ENCODE assay signal across 10 cellular contexts in genomic region chr1:2258996-2259395, GRCh38. TPM values are rescaled to one million over a fixed set of nuclear protein-coding genes. Genes with fewer than 3 reads are reported as not detected.
DNase-seq lines count a peak whose midpoint lies in the region; ATAC-seq and TF ChIP-seq lines count a peak whose summit lies in the region.
"Had no signal": no experiment of that assay in that cellular context is flagged by ENCODE, and none has a peak within 500 bp of the region (broad histone marks: within the 10 kb centered on the region; RNA-seq: fewer than 3 reads in every experiment).

No MANE protein-coding gene starts in this region.

- ATAC-seq in GM18498 (IDR thresholded peaks at IDR 0.05; ENCODE audit: unreplicated experiment) (no peak), GM18505 (IDR thresholded peaks at IDR 0.05; ENCODE audit: unreplicated experiment) (no peak), GM21447 (IDR thresholded peaks at IDR 0.05; ENCODE audit: unreplicated experiment) (no peak)

- no peaks in the 10 kb centered on the region for H3K9me2 ChIP-seq in OCI-LY7 (ENCODE audit: insufficient read depth, low read length)

- H4K20me1 ChIP-seq in OCI-LY7 (ENCODE audit: insufficient read depth, low read length) = 0 out of 2 replicates have a peak, but pooled peaks cover 6% of the 10 kb centered on the region

- H3K4me1 ChIP-seq in OCI-LY7 (ENCODE audit: insufficient read depth, low read length, poor library complexity, severe bottlenecking) = peaks cover 52% of the 10 kb centered on the region
- H3K4me1 ChIP-seq in effector memory CD4-positive, alpha-beta T cell (ENCODE audit: control insufficient read depth, insufficient read depth, low read length, poor library complexity, severe bottlenecking) = peaks cover 40% of the 10 kb centered on the region

- no peak for TF ChIP-seq CTCF in OCI-LY7 (conservative IDR thresholded peaks at IDR 0.05; ENCODE audit: low read length)

- peaks cover 23% of the 10 kb centered on the region for H3K9me3 ChIP-seq in OCI-LY7 (ENCODE audit: low read length)
- peaks cover 26% of the 10 kb centered on the region for H3K9me3 ChIP-seq in effector memory CD4-positive, alpha-beta T cell (ENCODE audit: control insufficient read depth, low read length)

- DNase-seq in OCI-LY7 (ENCODE audit: low spot score) (peak; percentile 73), ACHN (no peak)
- peak; percentile 36 for DNase-seq in activated CD8-positive, alpha-beta memory T cell treated with anti-CD3 and anti-CD28 coated beads, Interleukin-2, amount 50 U/mL, for 1 hour (ENCODE audit: extremely low read depth)
- DNase-seq in effector memory CD4-positive, alpha-beta T cell = peak; percentile 63 to 64 (median 63)
- peak; percentile 48 to 58 for DNase-seq in stimulated activated CD8-positive, alpha-beta memory T cell treated with anti-CD3 and anti-CD28 coated beads, Interleukin-15, amount 100 ng/mL, for 48 hours (ENCODE audit: low read depth in 2 of 2)
- DNase-seq: NCI-H187, sigmoid colon had no signal

- peaks cover 7% of the 10 kb centered on the region for H3K36me3 ChIP-seq in OCI-LY7 (ENCODE audit: insufficient read depth, low read length)
- peaks cover 7% of the 10 kb centered on the region for H3K36me3 ChIP-seq in effector memory CD4-positive, alpha-beta T cell (ENCODE audit: control insufficient read depth, insufficient read depth, low read length)

- H3K79me2 ChIP-seq in OCI-LY7 (ENCODE audit: insufficient read depth, low read depth, low read length) = no peaks in the 10 kb centered on the region

- peak overlapping the region; percentile 20 for H3K4me3 ChIP-seq in OCI-LY7 (ENCODE audit: low read depth, low read length, poor library complexity, severe bottlenecking)
- H3K4me3 ChIP-seq in effector memory CD4-positive, alpha-beta T cell (ENCODE audit: insufficient read depth, low read depth, low read length, poor library complexity, severe bottlenecking) = peak overlapping the region; percentile 17
- H3K4me3 ChIP-seq: sigmoid colon had no signal

- POLR2A ChIA-PET in OCI-LY7 (lab: Charles Lee) = interaction anchor here (0.7 kb wide), 1 partner anchor 41 kb away, joined by 4 read pairs; no protein-coding TSS in a partner anchor

- no TSS peak for BruUV-seq in OCI-LY7 (replicated peaks; lab: Mats Ljungman, UMichigan)

- no peak for TF ChIP-seq POLR2A in GM18505 (IDR thresholded peaks at IDR 0.05; ENCODE audit: borderline replicate concordance, extremely low read depth, insufficient read depth, insufficient read length)

- H3K27me3 ChIP-seq in effector memory CD4-positive, alpha-beta T cell (replicated peaks; ENCODE audit: control insufficient read depth, insufficient read depth, low read length, poor library complexity, severe bottlenecking) = no peaks in the 10 kb centered on the region
- H3K27me3 ChIP-seq: sigmoid colon had no signal

- in situ Hi-C loops in ACHN (cut with HindIII; ENCODE audit: low pct_ligation_motif_present, low pct_unique_long_range_greater_than_20kb, low sequenced_read_pairs) = no loop called here

- peak overlapping the region; percentile 20; the same call in 1 of the 2 replicates for H2AFZ ChIP-seq in OCI-LY7 (ENCODE audit: low read length)

- peak overlapping the region; percentile 51 for H3K27ac ChIP-seq in OCI-LY7 (ENCODE audit: low read depth, low read length, poor library complexity, severe bottlenecking)
- H3K27ac ChIP-seq in effector memory CD4-positive, alpha-beta T cell (ENCODE audit: insufficient read depth, low read length, poor library complexity, severe bottlenecking) = peak overlapping the region; percentile 68

- CTCF ChIA-PET in OCI-LY7 (lab: Charles Lee; ENCODE audit: unreplicated experiment) = no interaction called here

- intact Hi-C loops in OCI-LY7 (cut with micrococcal nuclease; ENCODE audit: unreplicated experiment) = loop anchor here (2.0 kb wide), 2 partner anchors 42 to 54 kb away; no protein-coding TSS in a partner anchor

- H3K4me2 ChIP-seq in OCI-LY7 (ENCODE audit: low read length) = peak overlapping the region; percentile 59

RNA-seq across cellular contexts. Expression of gene SKI, which starts 30.9 kb away (rescaled TPM):
- 3.4 and 4.7 TPM in 2 replicates for total RNA-seq in OCI-LY7 (2014; rRNA removed; shearing (Covaris generic))
- 10.0 and 11.7 TPM in 2 replicates for total RNA-seq in OCI-LY7 (2022)
